In the genomic region with DNA sequence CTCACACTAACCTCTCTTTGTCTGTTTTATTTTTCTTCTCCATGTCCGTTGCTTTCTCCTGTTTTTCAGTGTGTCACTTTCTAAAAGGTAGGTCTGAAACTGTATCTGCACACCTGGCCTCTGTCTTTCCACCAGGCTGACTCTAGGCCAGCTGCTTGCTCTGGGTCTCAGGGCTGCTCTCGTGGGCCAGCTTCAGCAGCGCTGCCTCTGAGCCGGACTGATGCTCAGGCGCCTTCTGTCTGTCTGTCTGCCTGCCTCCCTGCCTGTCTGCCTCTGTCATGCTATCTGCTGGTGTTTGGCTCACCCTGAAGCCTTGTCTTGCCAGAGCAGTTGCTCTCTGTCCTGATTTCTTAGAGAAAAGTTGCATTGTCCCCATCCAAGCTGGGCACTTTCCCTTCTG, we compare ENCODE assay signal across 25 cellular contexts. TPM values are rescaled to one million over a fixed set of nuclear protein-coding genes. Genes with fewer than 3 reads are reported as not detected.
DNase-seq lines count a peak whose midpoint lies in the region; ATAC-seq and TF ChIP-seq lines count a peak whose summit lies in the region.
"Had no signal": no experiment of that assay in that cellular context is flagged by ENCODE, and none has a peak within 500 bp of the region (broad histone marks: within the 10 kb centered on the region; RNA-seq: fewer than 3 reads in every experiment).

No MANE protein-coding gene starts in this region.

- no peak for ATAC-seq in WTC11
- ATAC-seq: natural killer cell, T-helper 17 cell had no signal

- peak overlapping the region; percentile 18 for H3K4me2 ChIP-seq in skeletal muscle satellite cell (ENCODE audit: low read length)

- H3K36me3 ChIP-seq in left ventricle myocardium inferior, result peaks cover 7% of the 10 kb centered on the region
- peaks cover 15% of the 10 kb centered on the region for H3K36me3 ChIP-seq in skeletal muscle satellite cell (ENCODE audit: insufficient read depth, low read length)
- peaks cover 0 to 22% (median 4%) of the 10 kb centered on the region in 3 donors for H3K36me3 ChIP-seq in tibial artery

- intact Hi-C loops in left ventricle myocardium inferior (cut with micrococcal nuclease), result no loop called here
- intact Hi-C loops in tibial artery (cut with DNase I; ENCODE audit: low total_unique reads), result no loop called here

- in situ Hi-C loops in KBM-7 (cut with MboI; ENCODE audit: low pct_unique_long_range_greater_than_20kb, low sequenced_read_pairs), result no loop called here

- no peak overlapping the region for H3K9ac ChIP-seq in skeletal muscle satellite cell (ENCODE audit: low read depth, low read length)
- H3K9ac ChIP-seq: parathyroid adenoma had no signal

- peak overlapping the region; percentile 30 for H3K4me3 ChIP-seq in left ventricle myocardium inferior
- H3K4me3 ChIP-seq in skeletal muscle satellite cell (ENCODE audit: low read length), result no peak overlapping the region
- H3K4me3 ChIP-seq in tibial artery, result no peak overlapping the region
- H3K4me3 ChIP-seq: HAP-1 had no signal

- H3K27me3 Mint-ChIP-seq in WTC11 (ENCODE audit: low read depth), result no peaks in the 10 kb centered on the region
- H3K27me3 Mint-ChIP-seq: activated CD4-positive, alpha-beta T cell treated with anti-CD3 and anti-CD28 coated beads, Interleukin-2, amount 10 ng/mL, durations not matched to agents 7 days and 5 days; stimulated activated naive CD8-positive, alpha-beta T cell treated with anti-CD3 and anti-CD28 coated beads, Interleukin-15, Interleukin-2, amounts not matched to agents 100 ng/mL and 50 ng/mL, for 24 hours; T-helper 17 cell; type B pancreatic cell had no signal

- peaks cover 53% of the 10 kb centered on the region for H3K4me1 ChIP-seq in left ventricle myocardium inferior
- peaks cover 13% of the 10 kb centered on the region for H3K4me1 ChIP-seq in skeletal muscle satellite cell (ENCODE audit: control insufficient read depth, insufficient read depth, low read length)
- H3K4me1 ChIP-seq in tibial artery, result peaks cover 0 to 59% (median 19%) of the 10 kb centered on the region in 4 donors
- H3K4me1 ChIP-seq: parathyroid adenoma had no signal

- no peaks in the 10 kb centered on the region for H3K27me3 ChIP-seq in left ventricle myocardium inferior (ENCODE audit: low read depth)
- H3K27me3 ChIP-seq in skeletal muscle satellite cell (ENCODE audit: control insufficient read depth, insufficient read depth, low read length), result no peaks in the 10 kb centered on the region
- H3K27me3 ChIP-seq in tibial artery, result no peaks in the 10 kb centered on the region

- H3K9me3 ChIP-seq in left ventricle myocardium inferior (replicated peaks) (no peaks in the 10 kb centered on the region), skeletal muscle satellite cell (replicated peaks; ENCODE audit: low read length) (no peaks in the 10 kb centered on the region), tibial artery (no peaks in the 10 kb centered on the region)
- H3K9me3 ChIP-seq: HAP-1 had no signal

- no peak for DNase-seq in WTC11 (ENCODE audit: low spot score)
- no peak for DNase-seq in left ventricle myocardium inferior
- DNase-seq in tibial artery, result no peak
- no peak for DNase-seq in KBM-7
- no peak for DNase-seq in iPS-NIHi11 (ENCODE audit: low spot score)
- DNase-seq: activated CD4-positive, alpha-beta T cell treated with anti-CD3 and anti-CD28 coated beads, Interleukin-2, amount 10 ng/mL, durations not matched to agents 7 days and 5 days; activated CD8-positive, alpha-beta memory T cell treated with anti-CD3 and anti-CD28 coated beads, Interleukin-2, amount 50 U/mL, for 4 hours; AML-193; mesendoderm; natural killer cell; NCI-H1105; OCI-M1; stimulated activated CD4-positive, alpha-beta T cell treated with anti-CD3 and anti-CD28 coated beads, Interleukin-2, amount 100 ng/mL, for 24 hours; T-helper 17 cell had no signal

- POLR2A ChIA-PET in WTC11 (lab: Charles Lee), result no interaction called here

- peaks cover 4% of the 10 kb centered on the region for H3K4me1 Mint-ChIP-seq in WTC11
- H3K4me1 Mint-ChIP-seq: T-helper 17 cell had no signal

- H3K27ac ChIP-seq in C4-2B (peak overlapping the region; percentile 85), left ventricle myocardium inferior (replicated peaks) (peak overlapping the region; percentile 84), tibial artery (no peak overlapping the region)
- H3K27ac ChIP-seq: parathyroid adenoma had no signal

- H3K4me3 Mint-ChIP-seq in WTC11, result no peak overlapping the region
- H3K4me3 Mint-ChIP-seq: activated CD4-positive, alpha-beta T cell treated with anti-CD3 and anti-CD28 coated beads, Interleukin-2, amount 10 ng/mL, durations not matched to agents 7 days and 5 days; natural killer cell; stimulated activated naive CD8-positive, alpha-beta T cell treated with anti-CD3 and anti-CD28 coated beads, Interleukin-15, Interleukin-2, amounts not matched to agents 100 ng/mL and 50 ng/mL, for 24 hours; T-helper 17 cell; type B pancreatic cell had no signal

- TF ChIP-seq CTCF in C4-2B (conservative IDR thresholded peaks at IDR 0.05), result no peak
- TF ChIP-seq CTCF in WTC11 (IDR thresholded peaks at IDR 0.05), result no peak
- no peak for TF ChIP-seq CTCF in left ventricle myocardium inferior (IDR thresholded peaks at IDR 0.05; ENCODE audit: borderline replicate concordance)
- no peak for TF ChIP-seq CTCF in tibial artery (IDR thresholded peaks at IDR 0.05)

- H3K36me3 Mint-ChIP-seq in WTC11, result peaks cover 5% of the 10 kb centered on the region
- H3K36me3 Mint-ChIP-seq: natural killer cell, type B pancreatic cell had no signal

- H3K9me3 Mint-ChIP-seq in WTC11, result no peaks in the 10 kb centered on the region
- H3K9me3 Mint-ChIP-seq: activated CD4-positive, alpha-beta T cell treated with anti-CD3 and anti-CD28 coated beads, Interleukin-2, amount 10 ng/mL, durations not matched to agents 7 days and 5 days; natural killer cell; stimulated activated naive CD8-positive, alpha-beta T cell treated with anti-CD3 and anti-CD28 coated beads, Interleukin-15, Interleukin-2, amounts not matched to agents 100 ng/mL and 50 ng/mL, for 24 hours; type B pancreatic cell had no signal

- CTCF ChIA-PET in WTC11 (lab: Charles Lee), result no interaction called here

- H3K27ac Mint-ChIP-seq in WTC11, result peak overlapping the region; percentile 16
- H3K27ac Mint-ChIP-seq: activated CD4-positive, alpha-beta T cell treated with anti-CD3 and anti-CD28 coated beads, Interleukin-2, amount 10 ng/mL, durations not matched to agents 7 days and 5 days; natural killer cell; stimulated activated naive CD8-positive, alpha-beta T cell treated with anti-CD3 and anti-CD28 coated beads, Interleukin-15, Interleukin-2, amounts not matched to agents 100 ng/mL and 50 ng/mL, for 24 hours; T-helper 17 cell; type B pancreatic cell had no signal

TF ChIP-seq in WTC11, 78 proteins besides CTCF, POLR2A, EP300 and RAD21:
- TF ChIP-seq, protein P1, sequence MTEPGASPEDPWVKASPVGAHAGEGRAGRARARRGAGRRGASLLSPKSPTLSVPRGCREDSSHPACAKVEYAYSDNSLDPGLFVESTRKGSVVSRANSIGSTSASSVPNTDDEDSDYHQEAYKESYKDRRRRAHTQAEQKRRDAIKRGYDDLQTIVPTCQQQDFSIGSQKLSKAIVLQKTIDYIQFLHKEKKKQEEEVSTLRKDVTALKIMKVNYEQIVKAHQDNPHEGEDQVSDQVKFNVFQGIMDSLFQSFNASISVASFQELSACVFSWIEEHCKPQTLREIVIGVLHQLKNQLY (CRISPR knock-in tag; IDR thresholded peaks at IDR 0.05), result no peak
- TF ChIP-seq, protein P2, sequence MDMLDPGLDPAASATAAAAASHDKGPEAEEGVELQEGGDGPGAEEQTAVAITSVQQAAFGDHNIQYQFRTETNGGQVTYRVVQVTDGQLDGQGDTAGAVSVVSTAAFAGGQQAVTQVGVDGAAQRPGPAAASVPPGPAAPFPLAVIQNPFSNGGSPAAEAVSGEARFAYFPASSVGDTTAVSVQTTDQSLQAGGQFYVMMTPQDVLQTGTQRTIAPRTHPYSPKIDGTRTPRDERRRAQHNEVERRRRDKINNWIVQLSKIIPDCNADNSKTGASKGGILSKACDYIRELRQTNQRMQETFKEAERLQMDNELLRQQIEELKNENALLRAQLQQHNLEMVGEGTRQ (CRISPR knock-in tag; IDR thresholded peaks at IDR 0.05), result no peak

RNA-seq across cellular contexts. Expression of a gene that starts 16.1 kb away (rescaled TPM):
- total RNA-seq in WTC11 (2021) (193 to 212 TPM (median 193 TPM) in 3 replicates), left ventricle myocardium inferior (128 TPM)
- total RNA-seq in skeletal muscle satellite cell (2012; rRNA removed), result 32.4 and 40.8 TPM in 2 replicates

RNA-seq across cellular contexts. Expression of a gene that starts 22.5 kb away (rescaled TPM):
- total RNA-seq in WTC11 (2021), result 60.1 to 70.9 TPM (median 60.3 TPM) in 3 replicates
- 9.3 TPM for total RNA-seq in left ventricle myocardium inferior
- total RNA-seq in skeletal muscle satellite cell (2012; rRNA removed), result 59.8 and 64.9 TPM in 2 replicates

RNA-seq across cellular contexts. Expression of a gene that starts 22.7 kb away (rescaled TPM):
- total RNA-seq in WTC11 (2021) (17.3 to 21.0 TPM (median 17.8 TPM) in 3 replicates), left ventricle myocardium inferior (11.1 TPM)
- 13.2 and 16.4 TPM in 2 replicates for total RNA-seq in skeletal muscle satellite cell (2012; rRNA removed)

RNA-seq across cellular contexts. Expression of a gene that starts 26.5 kb away (rescaled TPM):
- total RNA-seq in WTC11 (2021), result 0.82 to 0.92 TPM (median 0.89 TPM) in 3 replicates
- total RNA-seq in left ventricle myocardium inferior, result 0.14 TPM
- total RNA-seq in skeletal muscle satellite cell (2012; rRNA removed), result 0.22 and 0.25 TPM in 2 replicates
- total RNA-seq: activated CD4-positive, alpha-beta T cell treated with anti-CD3 and anti-CD28 coated beads, Interleukin-2, amount 10 ng/mL, durations not matched to agents 7 days and 5 days; bronchial epithelial cell; natural killer cell; SK-MEL-5; T-helper 17 cell had no signal

RNA-seq across cellular contexts. Expression of a gene that starts 33.6 kb away (rescaled TPM):
- total RNA-seq in WTC11 (2021) (0.14 to 0.32 TPM (median 0.15 TPM) in 3 replicates), left ventricle myocardium inferior (not detected)
- total RNA-seq in skeletal muscle satellite cell (2012; rRNA removed), result not detected in 2 replicates
- total RNA-seq: bronchial epithelial cell, dermis microvascular lymphatic vessel endothelial cell, fibroblast of villous mesenchyme, LHCN-M2, SK-MEL-5 had no signal

Comparison
In these comparisons a context has a peak if more than half of its experiments do, and no peak if none do; other contexts are left out.
1. H3K27ac ChIP-seq: peak in C4-2B (single experiment) and left ventricle myocardium inferior (single experiment); none in tibial artery (0 of 2).